ENCODE assay signal across 33 cellular contexts in genomic region chr1:105558023-105558422, GRCh38.
DNase-seq lines count a peak whose midpoint lies in the region; ATAC-seq and TF ChIP-seq lines count a peak whose summit lies in the region.
"Had no signal": no experiment of that assay in that cellular context is flagged by ENCODE, and none has a peak within 500 bp of the region (broad histone marks: within the 10 kb centered on the region; RNA-seq: fewer than 3 reads in every experiment).

No MANE protein-coding gene starts in this region.

- no peak overlapping the region for H3K4me3 ChIP-seq in SU-DHL-6 (ENCODE audit: insufficient read depth, low read length, poor library complexity, severe bottlenecking)
- no peak overlapping the region for H3K4me3 ChIP-seq in epithelial cell of esophagus (ENCODE audit: low read length)
- H3K4me3 ChIP-seq in neural cell (ENCODE audit: low read length): no peak overlapping the region
- H3K4me3 ChIP-seq: A549; BLaER1; BLaER1 treated with 17β-estradiol and CSF1 and Interleukin-3, amounts not matched to agents 10 nM and 100 nM had no signal

- TF ChIP-seq CTCF in SU-DHL-6 (IDR thresholded peaks at IDR 0.05; ENCODE audit: insufficient read depth, low read length, poor library complexity, severe bottlenecking) (no peak), epithelial cell of esophagus (IDR thresholded peaks at IDR 0.05; ENCODE audit: insufficient read depth, low read depth, low read length, missing control alignments) (no peak), neural cell (IDR thresholded peaks at IDR 0.05; ENCODE audit: poor library complexity, severe bottlenecking) (no peak)

- peak; percentile 98 for TF ChIP-seq EP300 in neural cell (conservative IDR thresholded peaks at IDR 0.05; ENCODE audit: poor library complexity, severe bottlenecking)

- no peaks in the 10 kb centered on the region for H3K9me2 ChIP-seq in SU-DHL-6 (replicated peaks; ENCODE audit: insufficient read depth, low read length)
- no peaks in the 10 kb centered on the region for H3K9me2 ChIP-seq in neural cell (ENCODE audit: insufficient read depth, low read length)

- H3K9ac ChIP-seq in SU-DHL-6 (ENCODE audit: low read length) (no peak overlapping the region), neural cell (ENCODE audit: low read length) (no peak overlapping the region)
- H3K9ac ChIP-seq: BLaER1; BLaER1 treated with 17β-estradiol and CSF1 and Interleukin-3, amounts not matched to agents 10 nM and 100 nM had no signal

- H2AFZ ChIP-seq in SU-DHL-6 (ENCODE audit: low read depth, low read length, severe bottlenecking) (peak overlapping the region; percentile 71), neural cell (ENCODE audit: low read depth, low read length) (no peak overlapping the region)

- 0 out of 2 replicates have a peak, but pooled peaks cover 3% of the 10 kb centered on the region for H3F3A ChIP-seq in SU-DHL-6 (ENCODE audit: insufficient read depth)
- H3F3A ChIP-seq in neural cell (ENCODE audit: insufficient read depth, low read length, poor library complexity, severe bottlenecking): peaks cover 5% of the 10 kb centered on the region

- H4K20me1 ChIP-seq in SU-DHL-6 (ENCODE audit: low read depth, low read length) (no peaks in the 10 kb centered on the region), neural cell (ENCODE audit: insufficient read depth) (no peaks in the 10 kb centered on the region)
- H4K20me1 ChIP-seq: BLaER1; BLaER1 treated with 17β-estradiol and CSF1 and Interleukin-3, amounts not matched to agents 10 nM and 100 nM had no signal

- 0 out of 2 replicates have a peak, but pooled peaks cover 6% of the 10 kb centered on the region for H3K9me3 ChIP-seq in SU-DHL-6 (ENCODE audit: insufficient read depth, low read length)
- H3K9me3 ChIP-seq in neural cell (ENCODE audit: low read length): no peaks in the 10 kb centered on the region
- H3K9me3 ChIP-seq: A549; BE2C; BLaER1; BLaER1 treated with 17β-estradiol and CSF1 and Interleukin-3, amounts not matched to agents 10 nM and 100 nM; Caco-2 had no signal

- no peaks in the 10 kb centered on the region for H3K27me3 ChIP-seq in SU-DHL-6 (ENCODE audit: low read length)
- no peaks in the 10 kb centered on the region for H3K27me3 ChIP-seq in neural cell (ENCODE audit: insufficient read depth, low read depth, low read length)
- H3K27me3 ChIP-seq: BE2C; BLaER1; BLaER1 treated with 17β-estradiol and CSF1 and Interleukin-3, amounts not matched to agents 10 nM and 100 nM had no signal

- H3K4me2 ChIP-seq in SU-DHL-6 (ENCODE audit: low read depth, low read length, poor library complexity, severe bottlenecking): no peak overlapping the region
- no peak overlapping the region for H3K4me2 ChIP-seq in neural cell (ENCODE audit: low read length)
- H3K4me2 ChIP-seq: A549; BLaER1; BLaER1 treated with 17β-estradiol and CSF1 and Interleukin-3, amounts not matched to agents 10 nM and 100 nM had no signal

- H3K36me3 ChIP-seq in SU-DHL-6 (ENCODE audit: low read length): no peaks in the 10 kb centered on the region
- H3K36me3 ChIP-seq in neural cell (ENCODE audit: insufficient read depth, low read length): no peaks in the 10 kb centered on the region
- H3K36me3 ChIP-seq: BE2C; BLaER1; BLaER1 treated with 17β-estradiol and CSF1 and Interleukin-3, amounts not matched to agents 10 nM and 100 nM had no signal

- ATAC-seq in GM18519 (IDR thresholded peaks at IDR 0.05; ENCODE audit: low FRiP score, unreplicated experiment) (no peak), GM21515 (IDR thresholded peaks at IDR 0.05; ENCODE audit: unreplicated experiment) (no peak)
- ATAC-seq: A549; CD8-positive, alpha-beta T cell had no signal

- peak; percentile 3 for DNase-seq in epithelial cell of esophagus (ENCODE audit: low read depth)
- DNase-seq in putamen (ENCODE audit: low spot score): peak; percentile 1
- DNase-seq in activated T-cell treated with anti-CD3 and anti-CD28 coated beads, Interleukin-2, amount 50 U/mL, for 48 hours: no peak
- DNase-seq in NCI-H1436 (lab: John Stamatoyannopoulos, UW): no peak
- DNase-seq: 8988T; ACHN; AML-193; BE2C; C1 segment of cervical spinal cord; Caco-2; Calu3; CD4-positive, alpha-beta memory T cell; CD4-positive, alpha-beta T cell; CD4-positive, CD25-positive, alpha-beta regulatory T cell; CD8-positive, alpha-beta memory T cell; CD8-positive, alpha-beta T cell; COR-L47; DMS 273 treated with DMSO at 0.1 percent for 48 hours; DMS153; DMS53; DMS79; DMS79 treated with DMSO at 0.1 percent for 48 hours; DND-41; EL had no signal

- H3K27ac ChIP-seq in SU-DHL-6 (ENCODE audit: low read depth, low read length): no peak overlapping the region
- H3K27ac ChIP-seq in neural cell (ENCODE audit: low read length): no peak overlapping the region
- H3K27ac ChIP-seq: 22Rv1; A549; BLaER1; BLaER1 treated with 17β-estradiol and CSF1 and Interleukin-3, amounts not matched to agents 10 nM and 100 nM; C4-2B had no signal

- H3K79me2 ChIP-seq in SU-DHL-6 (ENCODE audit: insufficient read depth, low read length): no peaks in the 10 kb centered on the region
- H3K79me2 ChIP-seq in neural cell (replicated peaks; ENCODE audit: insufficient read depth, low read length): no peaks in the 10 kb centered on the region

- TF ChIP-seq RAD21 in neural cell (conservative IDR thresholded peaks at IDR 0.05): peak; percentile 13

TF ChIP-seq in neural cell, 6 proteins besides CTCF, POLR2A, EP300 and RAD21:
- peak; percentile 93 for TF ChIP-seq POLR2AphosphoS5 (IDR thresholded peaks at IDR 0.05)
- TF ChIP-seq MXI1 (conservative IDR thresholded peaks at IDR 0.05; ENCODE audit: poor library complexity, severe bottlenecking): no peak
- TF ChIP-seq REST (IDR thresholded peaks at IDR 0.05; ENCODE audit: borderline replicate concordance): no peak
- TF ChIP-seq EZH2 (IDR thresholded peaks at IDR 0.05; ENCODE audit: borderline replicate concordance, insufficient read depth, low read length, poor library complexity, severe bottlenecking): no peak

Comparison
In these comparisons a context has a peak if more than half of its experiments do, and no peak if none do; other contexts are left out.
1. DNase-seq: peak in epithelial cell of esophagus (single experiment) and putamen (single experiment); none in activated T-cell treated with anti-CD3 and anti-CD28 coated beads, Interleukin-2, amount 50 U/mL, for 48 hours (0 of 2) and NCI-H1436 (single experiment).